ENCODE assay signal across 12 cellular contexts in genomic region chr3:44501971-44502370, GRCh38.
"Had no signal": no experiment of that assay in that cellular context is flagged by ENCODE, and none has a peak within 500 bp of the region (broad histone marks: within the 10 kb centered on the region; RNA-seq: fewer than 3 reads in every experiment).

No MANE protein-coding gene starts in this region.

- H3K4me2 ChIP-seq: hepatocyte had no signal

- H2AFZ ChIP-seq: hepatocyte had no signal

- DNase-seq: cerebellar nuclear complex; colonic mucosa; dermis blood vessel endothelial cell; natural killer cell; posterior cingulate gyrus; stimulated activated CD4-positive, alpha-beta T cell treated with anti-CD3 and anti-CD28 coated beads, Interleukin-12 subunit alpha, Interleukin-12 subunit beta, amount 100 ng/mL, for 4 hours; stimulated activated naive CD4-positive, alpha-beta T cell treated with Interleukin-2 at 50 U/mL for 16 hours had no signal

- ATAC-seq: gastroesophageal sphincter, natural killer cell, sciatic nerve had no signal

- H3K27me3 ChIP-seq: colonic mucosa, esophagus muscularis mucosa, gastroesophageal sphincter, hepatocyte had no signal

- H3K9me3 ChIP-seq: colonic mucosa had no signal

- H3K4me1 ChIP-seq: colonic mucosa had no signal

- H3K4me3 ChIP-seq: colonic mucosa, esophagus muscularis mucosa, gastroesophageal sphincter, hepatocyte, skin epidermis had no signal

- H3K27ac ChIP-seq: colonic mucosa, esophagus muscularis mucosa, gastroesophageal sphincter, hepatocyte, skin epidermis had no signal
